8 cellular contexts compared by ENCODE assay signal in the genomic region with DNA sequence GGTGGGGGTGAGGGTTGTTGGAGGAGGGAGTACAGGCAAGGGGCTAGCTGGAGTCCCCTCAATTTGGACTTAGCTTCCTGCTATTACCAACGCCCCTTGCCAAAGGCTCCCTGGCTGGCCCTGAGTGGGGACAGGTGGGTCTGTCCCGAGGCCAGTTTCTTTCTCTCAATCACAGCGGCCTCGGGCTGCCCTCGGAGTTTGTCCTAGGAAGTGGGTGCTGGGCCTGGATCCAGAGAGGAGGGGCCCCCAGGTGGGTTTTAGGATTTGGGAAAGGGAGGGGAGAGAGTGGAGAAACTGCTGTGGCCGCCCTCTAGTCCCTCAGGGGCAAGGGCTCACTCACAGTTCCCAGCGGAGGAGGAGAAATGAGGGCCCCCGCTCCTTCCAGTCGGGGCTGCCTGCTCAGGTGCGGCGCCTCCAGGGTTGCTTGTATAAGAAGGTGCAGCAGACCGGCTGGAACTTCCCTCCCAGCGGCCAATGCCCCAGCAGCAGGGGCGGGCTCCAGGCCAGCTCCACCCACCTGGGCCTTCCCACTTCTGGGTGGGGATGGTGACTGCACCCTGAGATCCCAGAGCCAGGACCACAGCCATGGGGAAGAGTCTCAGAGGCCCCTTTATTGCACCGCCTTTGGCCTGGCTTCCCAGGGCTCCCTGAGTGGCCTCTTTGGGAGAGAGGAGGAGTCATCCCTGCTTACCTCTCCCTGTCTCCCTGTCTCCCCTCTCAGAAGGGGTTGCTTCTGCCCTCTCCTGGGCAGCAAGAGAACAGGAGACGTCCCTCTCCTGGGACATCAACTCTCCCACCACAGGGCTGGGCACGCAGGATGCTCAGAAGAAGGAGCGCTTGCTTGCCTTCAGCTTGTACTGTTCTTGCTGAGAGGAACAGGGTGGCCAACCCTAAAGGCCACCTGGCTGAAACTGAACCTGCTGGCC.
A peak's percentile ranks its signal among the peaks of the same experiment; 100 is the strongest.
DNase-seq lines count a peak whose midpoint lies in the region; ATAC-seq and TF ChIP-seq lines count a peak whose summit lies in the region.

No MANE protein-coding gene starts in this region.

- H3K27me3 ChIP-seq in HUES48 (ENCODE audit: control insufficient read depth, insufficient read depth, low read length) (peaks cover 40% of the 10 kb centered on the region), RWPE2 (ENCODE audit: insufficient read depth, poor library complexity, severe bottlenecking) (no peaks in the 10 kb centered on the region), gastroesophageal sphincter (peaks cover 16% of the 10 kb centered on the region)

- peak; percentile 87 for DNase-seq in EL
- DNase-seq in RWPE2 (ENCODE audit: low spot score) = peak; percentile 81
- peak; percentile 65 for DNase-seq in germinal center (ENCODE audit: low spot score)
- DNase-seq in occipital lobe (lab: John Stamatoyannopoulos, UW) = no peak

- no peaks in the 10 kb centered on the region for H3K9me3 Mint-ChIP-seq in stimulated activated memory B cell treated with anti-CD40 and anti-IgM and Interleukin-4, amounts not matched to agents 10 μg/mL and 1 μg/mL and 100 μg/mL, for 72 hours

- peaks cover 36% of the 10 kb centered on the region for H3K4me1 Mint-ChIP-seq in stimulated activated memory B cell treated with anti-CD40 and anti-IgM and Interleukin-4, amounts not matched to agents 10 μg/mL and 1 μg/mL and 100 μg/mL, for 72 hours

- H3K9ac ChIP-seq in HUES48 (ENCODE audit: low read depth, low read length) = 0 out of 2 replicates have a peak overlapping the region, but pooled peaks have one; percentile 44

- no peak overlapping the region for H3K4me3 Mint-ChIP-seq in stimulated activated memory B cell treated with anti-CD40 and anti-IgM and Interleukin-4, amounts not matched to agents 10 μg/mL and 1 μg/mL and 100 μg/mL, for 72 hours

- H3K36me3 ChIP-seq in HUES48 (ENCODE audit: control insufficient read depth, insufficient read depth, low read length) = no peaks in the 10 kb centered on the region
- H3K36me3 ChIP-seq in RWPE2 (ENCODE audit: low read depth) = no peaks in the 10 kb centered on the region
- no peaks in the 10 kb centered on the region for H3K36me3 ChIP-seq in gastroesophageal sphincter

- TF ChIP-seq POLR2A in gastroesophageal sphincter (IDR thresholded peaks at IDR 0.05) = no peak

- peak overlapping the region; percentile 20 for H3K27ac ChIP-seq in HUES48 (ENCODE audit: low read depth, low read length)
- no peak overlapping the region for H3K27ac ChIP-seq in RWPE2 (ENCODE audit: poor library complexity, severe bottlenecking)
- no peak overlapping the region for H3K27ac ChIP-seq in gastroesophageal sphincter

- H3K27ac Mint-ChIP-seq in stimulated activated memory B cell treated with anti-CD40 and anti-IgM and Interleukin-4, amounts not matched to agents 10 μg/mL and 1 μg/mL and 100 μg/mL, for 72 hours = no peak overlapping the region

- peaks cover 19% of the 10 kb centered on the region for H3K36me3 Mint-ChIP-seq in stimulated activated memory B cell treated with anti-CD40 and anti-IgM and Interleukin-4, amounts not matched to agents 10 μg/mL and 1 μg/mL and 100 μg/mL, for 72 hours

- TF ChIP-seq EP300 in gastroesophageal sphincter (IDR thresholded peaks at IDR 0.05) = no peak

- H3K9me3 ChIP-seq in HUES48 (ENCODE audit: control insufficient read depth, insufficient read depth, low read length) (no peaks in the 10 kb centered on the region), RWPE2 (ENCODE audit: severe bottlenecking) (no peaks in the 10 kb centered on the region), gastroesophageal sphincter (no peaks in the 10 kb centered on the region)

- H3K4me3 ChIP-seq in HUES48 (ENCODE audit: low read depth, low read length) (peak overlapping the region; percentile 73), RWPE2 (ENCODE audit: severe bottlenecking) (peak overlapping the region; percentile 16), gastroesophageal sphincter (no peak overlapping the region)

- TF ChIP-seq CTCF in RWPE2 (IDR thresholded peaks at IDR 0.05; ENCODE audit: poor library complexity, severe bottlenecking) (peak; percentile 54), gastroesophageal sphincter (IDR thresholded peaks at IDR 0.05) (no peak)

- H3K4me1 ChIP-seq in HUES48 (ENCODE audit: control insufficient read depth, insufficient read depth, low read length) (peaks cover 12% of the 10 kb centered on the region), RWPE2 (ENCODE audit: insufficient read depth, poor library complexity, severe bottlenecking) (no peaks in the 10 kb centered on the region), gastroesophageal sphincter (peaks cover 0 to 35% (median 24%) of the 10 kb centered on the region in 3 donors)

- H3K27me3 Mint-ChIP-seq in stimulated activated memory B cell treated with anti-CD40 and anti-IgM and Interleukin-4, amounts not matched to agents 10 μg/mL and 1 μg/mL and 100 μg/mL, for 72 hours = no peaks in the 10 kb centered on the region

- 40 to 92% methylated on average over 1 to 2 of the region's 18 CpGs for WGBS in gastroesophageal sphincter (ENCODE audit: low coverage in 1 of 2), 2 donors

- ATAC-seq in RWPE2 (ENCODE audit: low read depth) (peak; percentile 74), gastroesophageal sphincter (no peak), GM18868 (IDR thresholded peaks at IDR 0.05; ENCODE audit: unreplicated experiment) (no peak)
- ATAC-seq in stimulated activated memory B cell treated with anti-CD40 and anti-IgM and Interleukin-4, amounts not matched to agents 10 μg/mL and 1 μg/mL and 100 μg/mL, for 72 hours = peak; percentile 41

Comparison
In these comparisons a context has a peak if more than half of its experiments do, and no peak if none do; other contexts are left out.
1. H3K4me3 ChIP-seq: peak in HUES48 (single experiment) and RWPE2 (single experiment); none in gastroesophageal sphincter (0 of 2).
2. ATAC-seq: peak in RWPE2 (single experiment) and stimulated activated memory B cell treated with anti-CD40 and anti-IgM and Interleukin-4, amounts not matched to agents 10 μg/mL and 1 μg/mL and 100 μg/mL, for 72 hours (single experiment); none in gastroesophageal sphincter (single experiment) and GM18868 (single experiment).